Comparison of ENCODE assay signal across 2 cellular contexts in genomic region chr2:9219027-9219445, GRCh38.
TF ChIP-seq lines count a peak whose summit lies in the region.

No MANE protein-coding gene starts in this region.

TF ChIP-seq in SK-N-SH, 30 proteins besides CTCF, POLR2A, EP300 and RAD21 (continued from another document):
- TF ChIP-seq SIN3A (IDR thresholded peaks at IDR 0.05; ENCODE audit: borderline replicate concordance, low read depth, low read length), result no peak
- TF ChIP-seq TAF1 (IDR thresholded peaks at IDR 0.05; ENCODE audit: borderline replicate concordance, low read depth, low read length), result no peak
- TF ChIP-seq USF2 (IDR thresholded peaks at IDR 0.05; ENCODE audit: borderline replicate concordance, low read depth, low read length), result no peak
- no peak for TF ChIP-seq TCF12 (IDR thresholded peaks at IDR 0.05)
- TF ChIP-seq, protein P1, sequence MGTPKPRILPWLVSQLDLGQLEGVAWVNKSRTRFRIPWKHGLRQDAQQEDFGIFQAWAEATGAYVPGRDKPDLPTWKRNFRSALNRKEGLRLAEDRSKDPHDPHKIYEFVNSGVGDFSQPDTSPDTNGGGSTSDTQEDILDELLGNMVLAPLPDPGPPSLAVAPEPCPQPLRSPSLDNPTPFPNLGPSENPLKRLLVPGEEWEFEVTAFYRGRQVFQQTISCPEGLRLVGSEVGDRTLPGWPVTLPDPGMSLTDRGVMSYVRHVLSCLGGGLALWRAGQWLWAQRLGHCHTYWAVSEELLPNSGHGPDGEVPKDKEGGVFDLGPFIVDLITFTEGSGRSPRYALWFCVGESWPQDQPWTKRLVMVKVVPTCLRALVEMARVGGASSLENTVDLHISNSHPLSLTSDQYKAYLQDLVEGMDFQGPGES (IDR thresholded peaks at IDR 0.05; ENCODE audit: low read depth, low read length), result no peak
- no peak for TF ChIP-seq JUND (IDR thresholded peaks at IDR 0.05)
- no peak for TF ChIP-seq FOSL2 (IDR thresholded peaks at IDR 0.05; ENCODE audit: borderline replicate concordance, low read depth)
- no peak for TF ChIP-seq GABPA (IDR thresholded peaks at IDR 0.05; ENCODE audit: low read depth)
- TF ChIP-seq MXI1 (IDR thresholded peaks at IDR 0.05; ENCODE audit: low read depth, low read length), result no peak
- no peak for TF ChIP-seq NRF1 (IDR thresholded peaks at IDR 0.05; ENCODE audit: low read depth, low read length)
- no peak for TF ChIP-seq CHD2 (IDR thresholded peaks at IDR 0.05; ENCODE audit: low read length, partially characterized antibody)
- no peak for TF ChIP-seq TEAD4 (IDR thresholded peaks at IDR 0.05; ENCODE audit: borderline replicate concordance, insufficient read depth)
- TF ChIP-seq EZH2phosphoT487 (IDR thresholded peaks at IDR 0.05; ENCODE audit: borderline replicate concordance, low read depth), result no peak
- TF ChIP-seq RCOR1 (IDR thresholded peaks at IDR 0.05; ENCODE audit: low read length), result no peak
TF ChIP-seq in SK-N-SH: peak in this region for 0.

TF ChIP-seq in SK-N-SH treated with all-trans-retinoic acid at 6 μM for 48 hours, 23 proteins besides CTCF, POLR2A, EP300 and RAD21:
- TF ChIP-seq, protein P2, sequence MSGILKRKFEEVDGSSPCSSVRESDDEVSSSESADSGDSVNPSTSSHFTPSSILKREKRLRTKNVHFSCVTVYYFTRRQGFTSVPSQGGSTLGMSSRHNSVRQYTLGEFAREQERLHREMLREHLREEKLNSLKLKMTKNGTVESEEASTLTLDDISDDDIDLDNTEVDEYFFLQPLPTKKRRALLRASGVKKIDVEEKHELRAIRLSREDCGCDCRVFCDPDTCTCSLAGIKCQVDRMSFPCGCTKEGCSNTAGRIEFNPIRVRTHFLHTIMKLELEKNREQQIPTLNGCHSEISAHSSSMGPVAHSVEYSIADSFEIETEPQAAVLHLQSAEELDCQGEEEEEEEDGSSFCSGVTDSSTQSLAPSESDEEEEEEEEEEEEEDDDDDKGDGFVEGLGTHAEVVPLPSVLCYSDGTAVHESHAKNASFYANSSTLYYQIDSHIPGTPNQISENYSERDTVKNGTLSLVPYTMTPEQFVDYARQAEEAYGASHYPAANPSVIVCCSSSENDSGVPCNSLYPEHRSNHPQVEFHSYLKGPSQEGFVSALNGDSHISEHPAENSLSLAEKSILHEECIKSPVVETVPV (CRISPR knock-in tag; IDR thresholded peaks at IDR 0.05), result no peak
- TF ChIP-seq RARB (CRISPR knock-in tag; IDR thresholded peaks at IDR 0.05), result no peak
- no peak for TF ChIP-seq ESRRG (CRISPR knock-in tag; IDR thresholded peaks at IDR 0.05)
- no peak for TF ChIP-seq ZFP3 (CRISPR knock-in tag; IDR thresholded peaks at IDR 0.05)
- no peak for TF ChIP-seq TCF4 (CRISPR knock-in tag; IDR thresholded peaks at IDR 0.05; ENCODE audit: borderline replicate concordance)
- TF ChIP-seq ZC3H10 (CRISPR knock-in tag; IDR thresholded peaks at IDR 0.05), result no peak
- no peak for TF ChIP-seq ARNTL (CRISPR knock-in tag; IDR thresholded peaks at IDR 0.05; ENCODE audit: borderline replicate concordance, low read depth)
- TF ChIP-seq, protein P3, sequence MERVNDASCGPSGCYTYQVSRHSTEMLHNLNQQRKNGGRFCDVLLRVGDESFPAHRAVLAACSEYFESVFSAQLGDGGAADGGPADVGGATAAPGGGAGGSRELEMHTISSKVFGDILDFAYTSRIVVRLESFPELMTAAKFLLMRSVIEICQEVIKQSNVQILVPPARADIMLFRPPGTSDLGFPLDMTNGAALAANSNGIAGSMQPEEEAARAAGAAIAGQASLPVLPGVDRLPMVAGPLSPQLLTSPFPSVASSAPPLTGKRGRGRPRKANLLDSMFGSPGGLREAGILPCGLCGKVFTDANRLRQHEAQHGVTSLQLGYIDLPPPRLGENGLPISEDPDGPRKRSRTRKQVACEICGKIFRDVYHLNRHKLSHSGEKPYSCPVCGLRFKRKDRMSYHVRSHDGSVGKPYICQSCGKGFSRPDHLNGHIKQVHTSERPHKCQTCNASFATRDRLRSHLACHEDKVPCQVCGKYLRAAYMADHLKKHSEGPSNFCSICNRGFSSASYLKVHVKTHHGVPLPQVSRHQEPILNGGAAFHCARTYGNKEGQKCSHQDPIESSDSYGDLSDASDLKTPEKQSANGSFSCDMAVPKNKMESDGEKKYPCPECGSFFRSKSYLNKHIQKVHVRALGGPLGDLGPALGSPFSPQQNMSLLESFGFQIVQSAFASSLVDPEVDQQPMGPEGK (CRISPR knock-in tag; IDR thresholded peaks at IDR 0.05; ENCODE audit: borderline replicate concordance), result no peak
- no peak for TF ChIP-seq PPARA (CRISPR knock-in tag; IDR thresholded peaks at IDR 0.05; ENCODE audit: borderline replicate concordance)
- no peak for TF ChIP-seq ZNF70 (CRISPR knock-in tag; IDR thresholded peaks at IDR 0.05)
- no peak for TF ChIP-seq BACH2 (CRISPR knock-in tag; IDR thresholded peaks at IDR 0.05; ENCODE audit: borderline replicate concordance)
- no peak for TF ChIP-seq TSHZ2 (CRISPR knock-in tag; IDR thresholded peaks at IDR 0.05)
- TF ChIP-seq SNAI2 (CRISPR knock-in tag; IDR thresholded peaks at IDR 0.05), result no peak
- no peak for TF ChIP-seq OSR1 (CRISPR knock-in tag; IDR thresholded peaks at IDR 0.05)
- TF ChIP-seq TOX (CRISPR knock-in tag; IDR thresholded peaks at IDR 0.05; ENCODE audit: borderline replicate concordance), result no peak
